Comparison of ENCODE assay signal across 21 cellular contexts in the genomic region with DNA sequence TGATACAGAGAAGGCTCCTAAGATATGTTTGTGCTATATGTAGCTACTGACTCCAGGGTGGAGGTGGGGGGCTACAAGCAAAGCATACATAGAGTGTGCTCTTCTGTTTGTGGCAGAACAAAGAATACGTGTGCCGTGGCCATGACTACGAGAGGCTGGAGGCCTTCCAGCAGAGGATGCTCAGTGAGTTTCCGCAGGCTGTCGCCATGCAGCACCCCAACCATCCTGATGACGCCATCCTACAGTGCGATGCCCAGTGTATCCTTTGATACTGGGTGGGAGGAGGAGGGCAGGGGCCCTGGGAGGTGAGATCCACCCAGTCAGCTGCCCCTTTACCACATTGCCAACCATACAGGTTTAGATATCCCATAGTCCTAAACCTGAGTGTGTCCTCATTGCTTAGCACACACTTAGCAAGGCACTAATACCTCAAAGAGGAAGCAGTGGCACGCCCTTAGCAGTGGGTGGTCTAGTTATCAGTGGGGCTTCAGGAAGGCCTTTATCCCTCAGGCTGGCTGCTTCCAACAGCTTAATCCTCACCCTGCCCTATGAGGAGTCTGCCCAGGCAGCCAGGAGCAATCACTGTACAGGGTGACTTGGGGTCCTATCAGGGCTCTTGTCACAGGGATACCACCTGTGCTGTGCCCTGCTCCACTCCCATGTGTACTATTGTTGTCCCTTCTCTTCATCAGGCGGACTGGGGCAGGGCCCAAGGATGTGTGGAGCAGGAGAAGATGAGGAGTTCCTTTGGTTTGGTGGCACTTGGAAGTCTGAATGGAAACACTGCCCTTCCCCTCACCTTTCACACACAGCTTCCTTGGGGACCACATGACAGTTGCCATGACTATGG.
"Had no signal": no experiment of that assay in that cellular context is flagged by ENCODE, and none has a peak within 500 bp of the region (broad histone marks: within the 10 kb centered on the region; RNA-seq: fewer than 3 reads in every experiment).

No MANE protein-coding gene starts in this region.

- H3K27me3 ChIP-seq: body of pancreas, colonic mucosa, suprapubic skin, transverse colon, vagina had no signal

- H3K27ac ChIP-seq: body of pancreas, colonic mucosa, prostate gland, transverse colon, vagina had no signal

- H3K36me3 ChIP-seq: colonic mucosa, prostate gland, suprapubic skin, transverse colon, vagina had no signal

- FAIRE-seq: frontal cortex, kidney had no signal

- DNase-seq: activated B cell treated with CpG ODN at 0.5 μM for 24 hours; activated CD4-positive, alpha-beta memory T cell treated with anti-CD3 and anti-CD28 coated beads for 36 hours; activated CD4-positive, alpha-beta T cell treated with anti-CD3 and anti-CD28 coated beads for 4 hours; activated CD8-positive, alpha-beta memory T cell treated with anti-CD3 and anti-CD28 coated beads, Interleukin-2, amount 10 ng/mL, durations not matched to agents 7 days and 5 days; activated naive CD4-positive, alpha-beta T cell treated with anti-CD3 and anti-CD28 coated beads for 36 hours; activated T-cell treated with anti-CD3 and anti-CD28 coated beads, Interleukin-2, amount 50 U/mL, for 1 hour; body of pancreas; central memory CD4-positive, alpha-beta T cell; colonic mucosa; head of caudate nucleus; kidney; nephron progenitor cell; right cardiac atrium; stimulated activated naive CD8-positive, alpha-beta T cell treated with anti-CD3 and anti-CD28 coated beads, Interleukin-15, Interleukin-2, amounts not matched to agents 100 U/mL and 50 U/mL, for 24 hours; transverse colon had no signal

- H3K4me1 ChIP-seq: body of pancreas, colonic mucosa, transverse colon, vagina had no signal

- H3K4me3 ChIP-seq: body of pancreas, colonic mucosa, lung, prostate gland, skin epidermis, suprapubic skin, transverse colon, vagina had no signal

- H3K9me3 ChIP-seq: body of pancreas, colonic mucosa, prostate gland, suprapubic skin, transverse colon, vagina had no signal
